In genomic region chr13:104321756-104322155, GRCh38 we compare ENCODE assay signal across 9 cellular contexts.
"Had no signal": no experiment of that assay in that cellular context is flagged by ENCODE, and none has a peak within 500 bp of the region (broad histone marks: within the 10 kb centered on the region; RNA-seq: fewer than 3 reads in every experiment).

No MANE protein-coding gene starts in this region.

- ATAC-seq: GM23338, HepG2, K562 had no signal

- DNase-seq: H9, HCEC 1CT, IMR-90, KG1 had no signal

- H3K4me2 ChIP-seq: GM23338 had no signal

- H2AFZ ChIP-seq: GM23338 had no signal

- H3K4me1 Mint-ChIP-seq: GM23338, H9 had no signal

- H3K4me3 Mint-ChIP-seq: GM23338, H9 had no signal

- H3K27ac ChIP-seq: HL-60 had no signal

- H3K27ac Mint-ChIP-seq: GM23338, H9 had no signal

- H3K4me3 ChIP-seq: GM23338, K562 had no signal

- FAIRE-seq: H1, HepG2, K562 had no signal

- H3K9me3 Mint-ChIP-seq: GM23338 had no signal
